In the genomic region with DNA sequence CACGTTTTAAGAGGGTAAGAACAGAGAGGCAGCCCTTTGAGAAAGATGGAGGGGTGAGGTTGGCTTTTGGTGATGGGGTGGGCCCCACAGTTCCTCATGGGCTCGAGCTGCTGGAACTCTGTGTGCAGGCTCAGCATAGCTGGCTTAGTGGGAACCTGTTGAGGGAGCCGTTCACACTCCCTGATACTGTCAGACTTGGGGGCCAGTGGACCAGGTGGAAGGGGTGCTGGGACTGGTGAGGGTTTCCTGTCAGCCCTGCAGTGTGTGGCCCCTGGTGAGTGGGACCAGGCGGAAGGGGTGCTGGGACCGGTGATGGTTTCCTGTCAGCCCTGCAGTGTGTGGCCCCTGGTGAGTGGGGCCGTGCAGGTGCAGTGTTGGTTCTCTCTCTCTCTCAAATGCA, we compare ENCODE assay signal across 10 cellular contexts. TPM values are rescaled to one million over a fixed set of nuclear protein-coding genes. Genes with fewer than 3 reads are reported as not detected.
DNase-seq lines count a peak whose midpoint lies in the region; ATAC-seq and TF ChIP-seq lines count a peak whose summit lies in the region.
"Had no signal": no experiment of that assay in that cellular context is flagged by ENCODE, and none has a peak within 500 bp of the region (broad histone marks: within the 10 kb centered on the region; RNA-seq: fewer than 3 reads in every experiment).

No MANE protein-coding gene starts in this region.

- peak overlapping the region; percentile 80 to 88 for H3K4me3 Mint-ChIP-seq in effector memory CD8-positive, alpha-beta T cell

- H3K79me2 ChIP-seq in smooth muscle cell (ENCODE audit: low read depth) = peaks cover 10% of the 10 kb centered on the region

- H3K36me3 Mint-ChIP-seq in effector memory CD8-positive, alpha-beta T cell (ENCODE audit: insufficient read depth) = peaks cover 43% of the 10 kb centered on the region

- TF ChIP-seq CTCF in VCaP (conservative IDR thresholded peaks at IDR 0.05) = no peak
- no peak for TF ChIP-seq CTCF in smooth muscle cell (IDR thresholded peaks at IDR 0.05; ENCODE audit: borderline replicate concordance, insufficient read depth, poor library complexity, severe bottlenecking)

- no peak overlapping the region for H3K4me3 ChIP-seq in smooth muscle cell
- H3K4me3 ChIP-seq in SJCRH30 = no peak overlapping the region

- H3K27ac ChIP-seq in VCaP = peak overlapping the region; percentile 99
- peak overlapping the region; percentile 91 for H3K27ac ChIP-seq in smooth muscle cell (ENCODE audit: low read depth)
- H3K27ac ChIP-seq in SJCRH30 = no peak overlapping the region

- H3K36me3 ChIP-seq in smooth muscle cell (ENCODE audit: low read depth) (no peaks in the 10 kb centered on the region), SJCRH30 (peaks cover 10% of the 10 kb centered on the region; the same call in 1 of the 2 replicates)

- H3K27me3 Mint-ChIP-seq in effector memory CD8-positive, alpha-beta T cell = no peaks in the 10 kb centered on the region

- H3K27ac Mint-ChIP-seq in effector memory CD8-positive, alpha-beta T cell = peak overlapping the region; percentile 95 to 99

- no peak overlapping the region for H2AFZ ChIP-seq in smooth muscle cell (ENCODE audit: low read depth)

- peak; percentile 40 to 58 (median 45) for DNase-seq in effector memory CD8-positive, alpha-beta T cell
- no peak for DNase-seq in smooth muscle cell (lab: John Stamatoyannopoulos, UW; ENCODE audit: unreplicated experiment)
- no peak for DNase-seq in SJCRH30
- DNase-seq: GDM1 had no signal

- peaks cover 61 to 66% of the 10 kb centered on the region in 2 donors for H3K4me1 Mint-ChIP-seq in effector memory CD8-positive, alpha-beta T cell (ENCODE audit: low read depth in 2 of 2)

- H3K9ac ChIP-seq in smooth muscle cell (ENCODE audit: low read depth) = peak overlapping the region; percentile 33

- peaks cover 5% of the 10 kb centered on the region for H3F3A ChIP-seq in smooth muscle cell (ENCODE audit: low read depth)

- peak overlapping the region; percentile 81 for H3K4me2 ChIP-seq in smooth muscle cell

- no peaks in the 10 kb centered on the region for H3K9me3 Mint-ChIP-seq in effector memory CD8-positive, alpha-beta T cell

- H3K9me3 ChIP-seq in smooth muscle cell (replicated peaks; ENCODE audit: low read depth) (no peaks in the 10 kb centered on the region), SJCRH30 (replicated peaks) (no peaks in the 10 kb centered on the region)

- WGBS in smooth muscle cell (ENCODE audit: low lambda C conversion rate) = 73% methylated on average over 6 of the region's 6 CpGs

- ATAC-seq in HG02610 (IDR thresholded peaks at IDR 0.05; ENCODE audit: unreplicated experiment) = peak; percentile 47
- peak; percentile 44 for ATAC-seq in effector memory CD8-positive, alpha-beta T cell (replicated peaks)
- ATAC-seq in HG03460 (IDR thresholded peaks at IDR 0.05; ENCODE audit: unreplicated experiment) = no peak
- ATAC-seq in HG03097 (IDR thresholded peaks at IDR 0.05; ENCODE audit: low FRiP score, unreplicated experiment) = no peak
- ATAC-seq in esophagus mucosa = no peak

- H3K27me3 ChIP-seq in smooth muscle cell (ENCODE audit: low read depth) (no peaks in the 10 kb centered on the region), SJCRH30 (no peaks in the 10 kb centered on the region)

- no peaks in the 10 kb centered on the region for H4K20me1 ChIP-seq in smooth muscle cell (ENCODE audit: low read depth)

- H3K4me1 ChIP-seq in smooth muscle cell (ENCODE audit: low read depth) = peaks cover 17% of the 10 kb centered on the region
- H3K4me1 ChIP-seq in SJCRH30 = peaks cover 15% of the 10 kb centered on the region

RNA-seq across cellular contexts. Expression of a gene that starts 45.1 kb away (rescaled TPM):
- total RNA-seq in smooth muscle cell (4.5 and 7.1 TPM in 2 replicates), esophagus mucosa (133 TPM)
- 0.93 and 3.2 TPM in 2 replicates for polyA plus RNA-seq in smooth muscle cell
- not detected in 2 replicates for total RNA-seq in SJCRH30 (2014; rRNA removed; shearing (Covaris generic))
- total RNA-seq: osteoblast had no signal

Comparison
In these comparisons a context has a peak if more than half of its experiments do, and no peak if none do; other contexts are left out.
1. ATAC-seq: peak in HG02610 (single experiment) and effector memory CD8-positive, alpha-beta T cell (single experiment); none in HG03460 (single experiment), HG03097 (single experiment) and esophagus mucosa (single experiment).
2. DNase-seq: peak in effector memory CD8-positive, alpha-beta T cell (3 of 3); none in smooth muscle cell (single experiment) and SJCRH30 (0 of 2).
3. RNA of a gene that starts 45.1 kb away (total RNA-seq): 133 TPM in esophagus mucosa (single experiment); 4.5 to 7.1 TPM in smooth muscle cell and not detected in SJCRH30; every median in the first group is over 10 times any median in the second.